Comparison of ENCODE assay signal across 1 cellular context in the genomic region with DNA sequence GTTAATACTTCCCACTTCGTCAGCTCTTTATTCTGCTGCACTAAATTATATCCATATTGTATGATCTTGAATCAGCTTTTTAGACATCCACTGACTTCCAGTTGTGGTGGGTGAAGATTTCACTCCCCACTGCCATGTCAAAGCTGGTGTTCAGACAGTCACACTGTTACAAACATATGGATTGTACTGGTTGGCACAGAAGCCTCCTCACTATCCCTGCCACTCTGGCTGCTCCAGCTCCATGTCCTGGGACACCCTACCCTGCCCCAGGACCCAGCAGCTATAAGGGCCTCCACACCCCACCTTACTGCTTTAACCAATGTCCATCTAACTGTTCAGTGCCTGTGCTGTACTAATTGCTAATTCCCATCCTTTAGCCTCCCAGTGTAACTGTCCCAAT.
TF ChIP-seq lines count a peak whose summit lies in the region.

No MANE protein-coding gene starts in this region.

TF ChIP-seq in GM12878, 131 proteins besides CTCF, POLR2A, EP300 and RAD21:
- TF ChIP-seq IKZF2 (IDR thresholded peaks at IDR 0.05) (no peak), MTA3 (IDR thresholded peaks at IDR 0.05; ENCODE audit: borderline replicate concordance, low read length) (no peak), CREB1 (IDR thresholded peaks at IDR 0.05; ENCODE audit: low read depth) (no peak), TAF1 (IDR thresholded peaks at IDR 0.05; ENCODE audit: borderline replicate concordance, low read depth, low read length) (no peak), PAX5 (IDR thresholded peaks at IDR 0.05; ENCODE audit: borderline replicate concordance, low read depth, low read length) (no peak), TCF7 (IDR thresholded peaks at IDR 0.05; ENCODE audit: borderline replicate concordance) (no peak), CREM (IDR thresholded peaks at IDR 0.05; ENCODE audit: low read depth) (no peak), EGR1 (IDR thresholded peaks at IDR 0.05; ENCODE audit: borderline replicate concordance in 1 of 2, low read depth in 2 of 2, low read length in 2 of 2) (no peak), NR2F1 (conservative IDR thresholded peaks at IDR 0.05) (no peak), HDGF (IDR thresholded peaks at IDR 0.05) (no peak), CHD4 (IDR thresholded peaks at IDR 0.05) (no peak)
- TF ChIP-seq, protein P1, sequence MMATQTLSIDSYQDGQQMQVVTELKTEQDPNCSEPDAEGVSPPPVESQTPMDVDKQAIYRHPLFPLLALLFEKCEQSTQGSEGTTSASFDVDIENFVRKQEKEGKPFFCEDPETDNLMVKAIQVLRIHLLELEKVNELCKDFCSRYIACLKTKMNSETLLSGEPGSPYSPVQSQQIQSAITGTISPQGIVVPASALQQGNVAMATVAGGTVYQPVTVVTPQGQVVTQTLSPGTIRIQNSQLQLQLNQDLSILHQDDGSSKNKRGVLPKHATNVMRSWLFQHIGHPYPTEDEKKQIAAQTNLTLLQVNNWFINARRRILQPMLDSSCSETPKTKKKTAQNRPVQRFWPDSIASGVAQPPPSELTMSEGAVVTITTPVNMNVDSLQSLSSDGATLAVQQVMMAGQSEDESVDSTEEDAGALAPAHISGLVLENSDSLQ (IDR thresholded peaks at IDR 0.05) = no peak
